In genomic region chr9:228929-229695, GRCh38 we compare ENCODE assay signal across 1 cellular context.
TF ChIP-seq lines count a peak whose summit lies in the region.

No MANE protein-coding gene starts in this region.

TF ChIP-seq in K562, 482 proteins besides CTCF, POLR2A, EP300 and RAD21 (continued from another document):
- TF ChIP-seq MBD1 (CRISPR knock-in tag; IDR thresholded peaks at IDR 0.05) (no peak), ZNF354B (CRISPR knock-in tag; IDR thresholded peaks at IDR 0.05) (no peak), CBFA2T3 (IDR thresholded peaks at IDR 0.05) (peak; percentile 21; the same call in 1 of the 2 replicates), KDM1A (IDR thresholded peaks at IDR 0.05) (peak; percentile 52 to 67; a peak in 2 of 4 replicates), RBM25 (IDR thresholded peaks at IDR 0.05; ENCODE audit: low read depth, low read length, severe bottlenecking) (peak; percentile 88)
- TF ChIP-seq, protein P1, sequence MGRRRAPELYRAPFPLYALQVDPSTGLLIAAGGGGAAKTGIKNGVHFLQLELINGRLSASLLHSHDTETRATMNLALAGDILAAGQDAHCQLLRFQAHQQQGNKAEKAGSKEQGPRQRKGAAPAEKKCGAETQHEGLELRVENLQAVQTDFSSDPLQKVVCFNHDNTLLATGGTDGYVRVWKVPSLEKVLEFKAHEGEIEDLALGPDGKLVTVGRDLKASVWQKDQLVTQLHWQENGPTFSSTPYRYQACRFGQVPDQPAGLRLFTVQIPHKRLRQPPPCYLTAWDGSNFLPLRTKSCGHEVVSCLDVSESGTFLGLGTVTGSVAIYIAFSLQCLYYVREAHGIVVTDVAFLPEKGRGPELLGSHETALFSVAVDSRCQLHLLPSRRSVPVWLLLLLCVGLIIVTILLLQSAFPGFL (CRISPR knock-in tag; IDR thresholded peaks at IDR 0.05): no peak
